Comparison of ENCODE assay signal across 13 cellular contexts in genomic region chr1:92577251-92577895, GRCh38.
A peak's percentile ranks its signal among the peaks of the same experiment; 100 is the strongest.
DNase-seq lines count a peak whose midpoint lies in the region; ATAC-seq and TF ChIP-seq lines count a peak whose summit lies in the region.
"Had no signal": no experiment of that assay in that cellular context is flagged by ENCODE, and none has a peak within 500 bp of the region (broad histone marks: within the 10 kb centered on the region; RNA-seq: fewer than 3 reads in every experiment).

No MANE protein-coding gene starts in this region.

- peak overlapping the region; percentile 98 for H3K27ac Mint-ChIP-seq in activated T-helper 17 cell treated with anti-CD3 and anti-CD28 coated beads, Interleukin-2, amount 50 U/mL, for 72 hours
- H3K27ac Mint-ChIP-seq: CD4-positive, CD25-positive, alpha-beta regulatory T cell had no signal

- H3K27ac ChIP-seq in upper lobe of right lung (no peak overlapping the region), gastroesophageal sphincter (no peak overlapping the region)

- TF ChIP-seq CTCF in upper lobe of right lung (IDR thresholded peaks at IDR 0.05) (no peak), gastroesophageal sphincter (IDR thresholded peaks at IDR 0.05) (no peak)

- H3K4me1 ChIP-seq in upper lobe of right lung (no peaks in the 10 kb centered on the region), gastroesophageal sphincter (peaks cover 0 to 10% (median 0%) of the 10 kb centered on the region in 3 donors)

- H3K27me3 ChIP-seq in upper lobe of right lung (no peaks in the 10 kb centered on the region), gastroesophageal sphincter (no peaks in the 10 kb centered on the region)

- no peaks in the 10 kb centered on the region for H3K9me3 Mint-ChIP-seq in activated T-helper 17 cell treated with anti-CD3 and anti-CD28 coated beads, Interleukin-2, amount 50 U/mL, for 72 hours
- H3K9me3 Mint-ChIP-seq: T-cell had no signal

- H3K27me3 Mint-ChIP-seq in activated T-helper 17 cell treated with anti-CD3 and anti-CD28 coated beads, Interleukin-2, amount 50 U/mL, for 72 hours: no peaks in the 10 kb centered on the region
- H3K27me3 Mint-ChIP-seq: CD4-positive, CD25-positive, alpha-beta regulatory T cell; T-cell had no signal

- peaks cover 36% of the 10 kb centered on the region for H3K4me1 Mint-ChIP-seq in activated T-helper 17 cell treated with anti-CD3 and anti-CD28 coated beads, Interleukin-2, amount 50 U/mL, for 72 hours

- no peak for TF ChIP-seq POLR2A in gastroesophageal sphincter (IDR thresholded peaks at IDR 0.05)

- H3K4me3 Mint-ChIP-seq in activated T-helper 17 cell treated with anti-CD3 and anti-CD28 coated beads, Interleukin-2, amount 50 U/mL, for 72 hours: peak overlapping the region; percentile 97
- H3K4me3 Mint-ChIP-seq: CD4-positive, CD25-positive, alpha-beta regulatory T cell; T-cell had no signal

- peak; percentile 18 for DNase-seq in stimulated activated CD4-positive, alpha-beta T cell treated with anti-CD3 and anti-CD28 coated beads, Interleukin-4, amount 100 ng/mL, for 24 hours
- DNase-seq in stimulated activated CD4-positive, alpha-beta T cell treated with anti-CD3 and anti-CD28 coated beads, Interleukin-4, amount 100 ng/mL, for 1 hour: no peak
- peak; percentile 52 for DNase-seq in fibroblast of peridontal ligament (ENCODE audit: extremely low read depth)
- no peak for DNase-seq in NCI-H526 treated with DMSO at 0.1 percent for 48 hours (lab: John Stamatoyannopoulos, UW)
- no peak for DNase-seq in upper lobe of right lung
- DNase-seq: CD4-positive, CD25-positive, alpha-beta regulatory T cell; GOT3; NCI-H1694; T-cell had no signal

- peak; percentile 86 for ATAC-seq in activated T-helper 17 cell treated with anti-CD3 and anti-CD28 coated beads, Interleukin-2, amount 50 U/mL, for 72 hours (replicated peaks)
- ATAC-seq in GM19023 (IDR thresholded peaks at IDR 0.05; ENCODE audit: unreplicated experiment): no peak
- no peak for ATAC-seq in upper lobe of right lung
- no peak for ATAC-seq in gastroesophageal sphincter
- ATAC-seq: left lobe of liver, T-cell had no signal

- intact Hi-C loops in upper lobe of right lung (cut with DNase I): no loop called here

- WGBS in gastroesophageal sphincter (ENCODE audit: low coverage in 1 of 2), 2 donors: 8 to 26% methylated on average over 2 of the region's 5 CpGs

- peaks cover 45% of the 10 kb centered on the region for H3K36me3 Mint-ChIP-seq in activated T-helper 17 cell treated with anti-CD3 and anti-CD28 coated beads, Interleukin-2, amount 50 U/mL, for 72 hours (ENCODE audit: low read depth)
- H3K36me3 Mint-ChIP-seq: CD4-positive, CD25-positive, alpha-beta regulatory T cell; T-cell had no signal

- TF ChIP-seq EP300 in gastroesophageal sphincter (IDR thresholded peaks at IDR 0.05): no peak

- H3K9me3 ChIP-seq in upper lobe of right lung (no peaks in the 10 kb centered on the region), gastroesophageal sphincter (no peaks in the 10 kb centered on the region)

- H3K36me3 ChIP-seq in upper lobe of right lung (no peaks in the 10 kb centered on the region), gastroesophageal sphincter (peaks cover 0 to 5% of the 10 kb centered on the region in 2 donors)

- H3K4me3 ChIP-seq in upper lobe of right lung (no peak overlapping the region), gastroesophageal sphincter (no peak overlapping the region)

Comparison
In these comparisons a context has a peak if more than half of its experiments do, and no peak if none do; other contexts are left out.
1. DNase-seq: peak in stimulated activated CD4-positive, alpha-beta T cell treated with anti-CD3 and anti-CD28 coated beads, Interleukin-4, amount 100 ng/mL, for 24 hours (single experiment) and fibroblast of peridontal ligament (single experiment); none in stimulated activated CD4-positive, alpha-beta T cell treated with anti-CD3 and anti-CD28 coated beads, Interleukin-4, amount 100 ng/mL, for 1 hour (single experiment), NCI-H526 treated with DMSO at 0.1 percent for 48 hours (single experiment) and upper lobe of right lung (single experiment).